27 cellular contexts compared by ENCODE assay signal in genomic region chr4:517061-517805, GRCh38. TPM values are rescaled to one million over a fixed set of nuclear protein-coding genes. Genes with fewer than 3 reads are reported as not detected.
"Had no signal": no experiment of that assay in that cellular context is flagged by ENCODE, and none has a peak within 500 bp of the region (broad histone marks: within the 10 kb centered on the region; RNA-seq: fewer than 3 reads in every experiment).

No MANE protein-coding gene starts in this region.

- H3K4me3 ChIP-seq: left ventricle myocardium inferior, pancreas, testis, upper lobe of left lung had no signal

- ATAC-seq: activated T-cell treated with anti-CD3 and anti-CD28 coated beads, Interleukin-2, amount 50 U/mL, for 72 hours; esophagus mucosa; natural killer cell treated with Interleukin-12 subunit alpha and Interleukin-12 subunit beta and Interleukin-15 and Interleukin-18, amount 100 ng/mL, for 72 hours; pancreas; right cardiac atrium had no signal

- H3K9me3 Mint-ChIP-seq: activated B cell treated with CpG ODN at 0.5 μM for 24 hours; activated naive CD4-positive, alpha-beta T cell treated with anti-CD3 and anti-CD28 coated beads, Interleukin-2, amount 50 U/mL, for 24 hours; activated T-cell treated with anti-CD3 and anti-CD28 coated beads, Interleukin-2, amount 50 U/mL, for 72 hours; brain; natural killer cell treated with Interleukin-12 subunit alpha and Interleukin-12 subunit beta and Interleukin-15 and Interleukin-18, amount 100 ng/mL, for 72 hours had no signal

- DNase-seq: activated B cell treated with CpG ODN at 0.5 μM for 24 hours; activated CD4-positive, alpha-beta memory T cell treated with anti-CD3 and anti-CD28 coated beads, Interleukin-2, amount 10 ng/mL, durations not matched to agents 7 days and 5 days; activated CD4-positive, alpha-beta T cell treated with anti-CD3 and anti-CD28 coated beads for 4 hours; activated effector memory CD4-positive, alpha-beta T cell treated with Interleukin-2 at 50 U/mL for 16 hours; activated T-cell treated with anti-CD3 and anti-CD28 coated beads, Interleukin-2, amount 50 U/mL, for 72 hours; aorta; caudate nucleus; dermis blood vessel endothelial cell; effector CD8-positive, alpha-beta T cell; foreskin melanocyte; hypothalamus; left ventricle myocardium inferior; mammary epithelial cell; pancreas; right cardiac atrium; stimulated activated CD4-positive, alpha-beta T cell treated with anti-CD3 and anti-CD28 coated beads, Interleukin-1b, Interleukin-23, amount 100 ng/mL, for 48 hours; T-helper 1 cell; T-helper 9 cell; testis; upper lobe of left lung had no signal

- H3K4me1 ChIP-seq: pancreas, testis, upper lobe of left lung had no signal

- H3K27me3 ChIP-seq: pancreas, testis, upper lobe of left lung had no signal

- H3K27ac Mint-ChIP-seq: activated B cell treated with CpG ODN at 0.5 μM for 24 hours; activated CD4-positive, alpha-beta memory T cell treated with anti-CD3 and anti-CD28 coated beads, Interleukin-2, amount 10 ng/mL, durations not matched to agents 7 days and 5 days; activated T-cell treated with anti-CD3 and anti-CD28 coated beads, Interleukin-2, amount 50 U/mL, for 72 hours; natural killer cell treated with Interleukin-12 subunit alpha and Interleukin-12 subunit beta and Interleukin-15 and Interleukin-18, amount 100 ng/mL, for 72 hours had no signal

- H3K4me1 Mint-ChIP-seq: activated B cell treated with CpG ODN at 0.5 μM for 24 hours; activated CD4-positive, alpha-beta memory T cell treated with anti-CD3 and anti-CD28 coated beads, Interleukin-2, amount 10 ng/mL, durations not matched to agents 7 days and 5 days; activated naive CD4-positive, alpha-beta T cell treated with anti-CD3 and anti-CD28 coated beads, Interleukin-2, amount 50 U/mL, for 24 hours; brain had no signal

- H3K9me3 ChIP-seq: left ventricle myocardium inferior, pancreas, testis, upper lobe of left lung had no signal

- FAIRE-seq: endothelial cell of umbilical vein, pancreas had no signal

- H3K27ac ChIP-seq: left ventricle myocardium inferior, pancreas, testis, upper lobe of left lung had no signal

- H3K4me3 Mint-ChIP-seq: activated B cell treated with CpG ODN at 0.5 μM for 24 hours; activated CD4-positive, alpha-beta memory T cell treated with anti-CD3 and anti-CD28 coated beads, Interleukin-2, amount 10 ng/mL, durations not matched to agents 7 days and 5 days; activated naive CD4-positive, alpha-beta T cell treated with anti-CD3 and anti-CD28 coated beads, Interleukin-2, amount 50 U/mL, for 24 hours; activated T-cell treated with anti-CD3 and anti-CD28 coated beads, Interleukin-2, amount 50 U/mL, for 72 hours; brain; natural killer cell treated with Interleukin-12 subunit alpha and Interleukin-12 subunit beta and Interleukin-15 and Interleukin-18, amount 100 ng/mL, for 72 hours had no signal

- H3K27me3 Mint-ChIP-seq: activated B cell treated with CpG ODN at 0.5 μM for 24 hours; activated CD4-positive, alpha-beta memory T cell treated with anti-CD3 and anti-CD28 coated beads, Interleukin-2, amount 10 ng/mL, durations not matched to agents 7 days and 5 days; activated naive CD4-positive, alpha-beta T cell treated with anti-CD3 and anti-CD28 coated beads, Interleukin-2, amount 50 U/mL, for 24 hours; brain; natural killer cell treated with Interleukin-12 subunit alpha and Interleukin-12 subunit beta and Interleukin-15 and Interleukin-18, amount 100 ng/mL, for 72 hours had no signal

RNA-seq across cellular contexts. Expression of gene TMEM271, which starts 58.9 kb away (rescaled TPM):
- total RNA-seq: activated B cell treated with CpG ODN at 0.5 μM for 24 hours; activated CD4-positive, alpha-beta memory T cell treated with anti-CD3 and anti-CD28 coated beads, Interleukin-2, amount 10 ng/mL, durations not matched to agents 7 days and 5 days; activated T-cell treated with anti-CD3 and anti-CD28 coated beads, Interleukin-2, amount 50 U/mL, for 72 hours; aorta; dermis blood vessel endothelial cell; endothelial cell of umbilical vein; esophagus mucosa; left ventricle myocardium inferior; mammary epithelial cell; natural killer cell treated with Interleukin-12 subunit alpha and Interleukin-12 subunit beta and Interleukin-15 and Interleukin-18, amount 100 ng/mL, for 72 hours; pulmonary artery endothelial cell; right cardiac atrium; skeletal muscle tissue; upper lobe of left lung had no signal
- polyA plus RNA-seq: aorta, endothelial cell of umbilical vein, mammary epithelial cell, right cardiac atrium had no signal
